Comparison of ENCODE assay signal across 2 cellular contexts in the genomic region with DNA sequence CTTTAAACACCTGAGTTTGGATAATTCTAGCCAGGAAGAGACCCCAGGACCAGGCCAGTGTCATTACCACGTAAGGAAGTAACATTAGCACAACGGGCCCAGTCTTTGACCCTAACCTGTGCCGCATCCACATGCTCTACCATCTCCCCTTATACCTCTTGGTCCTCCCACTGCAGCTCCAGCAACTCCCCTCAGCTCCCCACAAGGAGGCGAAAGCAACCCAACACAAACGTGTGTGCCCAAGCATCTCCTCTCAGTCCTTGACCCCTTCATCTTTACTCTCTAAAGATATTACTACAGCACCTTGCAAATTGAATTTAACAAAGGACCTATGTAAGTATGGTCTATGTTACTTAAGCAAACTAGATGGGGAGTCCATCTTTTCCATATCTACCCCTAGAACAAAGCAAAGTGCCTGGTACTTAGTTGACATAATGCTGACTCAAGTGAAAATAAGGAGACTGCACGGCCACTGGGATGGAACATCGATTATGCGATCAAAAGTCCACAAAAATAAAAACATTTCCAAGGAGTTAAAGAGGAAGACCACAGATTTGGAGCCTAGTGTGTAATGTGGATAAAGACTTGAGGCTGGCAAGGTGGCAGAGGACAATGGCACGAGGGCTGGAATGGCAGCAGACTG.
TF ChIP-seq lines count a peak whose summit lies in the region.

No MANE protein-coding gene starts in this region.

TF ChIP-seq in A549, 52 proteins besides CTCF, POLR2A, EP300 and RAD21:
- TF ChIP-seq, protein P1, sequence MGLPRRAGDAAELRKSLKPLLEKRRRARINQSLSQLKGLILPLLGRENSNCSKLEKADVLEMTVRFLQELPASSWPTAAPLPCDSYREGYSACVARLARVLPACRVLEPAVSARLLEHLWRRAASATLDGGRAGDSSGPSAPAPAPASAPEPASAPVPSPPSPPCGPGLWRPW (IDR thresholded peaks at IDR 0.05) = no peak
- TF ChIP-seq NR3C1 (IDR thresholded peaks at IDR 0.05) (no peak), MAFK (IDR thresholded peaks at IDR 0.05; ENCODE audit: partially characterized antibody) (peak; percentile 96), NFE2L2 (conservative IDR thresholded peaks at IDR 0.05; ENCODE audit: low read length) (no peak)

TF ChIP-seq in H1, 55 proteins besides CTCF, POLR2A, EP300 and RAD21:
- TF ChIP-seq CEBPB (IDR thresholded peaks at IDR 0.05; ENCODE audit: low read depth, low read length) (no peak), MAFK (IDR thresholded peaks at IDR 0.05; ENCODE audit: low read depth, low read length) (peak; percentile 58)
